8 cellular contexts compared by ENCODE assay signal in genomic region chr3:171162986-171163723, GRCh38.
DNase-seq lines count a peak whose midpoint lies in the region; ATAC-seq and TF ChIP-seq lines count a peak whose summit lies in the region.

No MANE protein-coding gene starts in this region.

- no peak overlapping the region for H3K4me3 ChIP-seq in AG10803 (ENCODE audit: low read length)

- peaks cover 54% of the 10 kb centered on the region for H3K36me3 Mint-ChIP-seq in T-helper 1 cell treated with Interleukin-12 subunit alpha and Interleukin-12 subunit beta and Interleukin-4 antibody, amounts not matched to agents 30 μg/mL and 1 μg/mL, for 36 hours (ENCODE audit: low read depth)
- peaks cover 54 to 72% (median 71%) of the 10 kb centered on the region in 3 donors for H3K36me3 Mint-ChIP-seq in immature natural killer cell

- peak overlapping the region; percentile 2 for H3K27ac Mint-ChIP-seq in T-helper 1 cell treated with Interleukin-12 subunit alpha and Interleukin-12 subunit beta and Interleukin-4 antibody, amounts not matched to agents 30 μg/mL and 1 μg/mL, for 36 hours
- H3K27ac Mint-ChIP-seq in immature natural killer cell = peak overlapping the region in 3 of 6 donors; percentile 15 to 53 (median 26)

- H3K9me3 Mint-ChIP-seq in T-helper 1 cell treated with Interleukin-12 subunit alpha and Interleukin-12 subunit beta and Interleukin-4 antibody, amounts not matched to agents 30 μg/mL and 1 μg/mL, for 36 hours = peaks cover 8% of the 10 kb centered on the region
- H3K9me3 Mint-ChIP-seq in immature natural killer cell = no peaks in the 10 kb centered on the region

- H3K4me1 Mint-ChIP-seq in T-helper 1 cell treated with Interleukin-12 subunit alpha and Interleukin-12 subunit beta and Interleukin-4 antibody, amounts not matched to agents 30 μg/mL and 1 μg/mL, for 36 hours (ENCODE audit: low read depth) = peaks cover 21% of the 10 kb centered on the region
- H3K4me1 Mint-ChIP-seq in immature natural killer cell = peaks cover 4 to 11% of the 10 kb centered on the region in 2 donors

- DNase-seq in AG10803 (ENCODE audit: low read depth) (no peak), GM13977 (ENCODE audit: low spot score) (peak; percentile 64), immature natural killer cell (peak; percentile 20 to 39 (median 29)), UCSD-AML1 (lab: John Stamatoyannopoulos, UW; ENCODE audit: unreplicated experiment) (no peak), anterior cingulate cortex (lab: John Stamatoyannopoulos, UW) (no peak), HuH-7 (ENCODE audit: low spot score) (no peak)

- H3K27me3 Mint-ChIP-seq in T-helper 1 cell treated with Interleukin-12 subunit alpha and Interleukin-12 subunit beta and Interleukin-4 antibody, amounts not matched to agents 30 μg/mL and 1 μg/mL, for 36 hours (ENCODE audit: low read depth) = no peaks in the 10 kb centered on the region
- H3K27me3 Mint-ChIP-seq in immature natural killer cell (ENCODE audit: low read depth in 3 of 3) = peaks cover 0 to 2% (median 0%) of the 10 kb centered on the region in 3 donors

- H3K4me3 Mint-ChIP-seq in T-helper 1 cell treated with Interleukin-12 subunit alpha and Interleukin-12 subunit beta and Interleukin-4 antibody, amounts not matched to agents 30 μg/mL and 1 μg/mL, for 36 hours = no peak overlapping the region
- no peak overlapping the region for H3K4me3 Mint-ChIP-seq in immature natural killer cell

- in situ Hi-C loops in GM13977 (cut with MboI; ENCODE audit: low pct_unique_long_range_greater_than_20kb, low sequenced_read_pairs, unreplicated experiment) = no loop called here

- TF ChIP-seq CTCF in AG10803 (conservative IDR thresholded peaks at IDR 0.05; ENCODE audit: low read length) (peak; percentile 43), GM13977 (IDR thresholded peaks at IDR 0.05; ENCODE audit: extremely low read depth, insufficient read depth, missing control alignments) (peak; percentile 75)

- no peak for ATAC-seq in HG03025 (IDR thresholded peaks at IDR 0.05; ENCODE audit: low FRiP score, unreplicated experiment)

Comparison
In these comparisons a context has a peak if more than half of its experiments do, and no peak if none do; other contexts are left out.
1. DNase-seq: peak in GM13977 (single experiment) and immature natural killer cell (3 of 3); none in AG10803 (single experiment), UCSD-AML1 (single experiment), anterior cingulate cortex (0 of 58) and HuH-7 (single experiment).